ENCODE assay signal across 27 cellular contexts in the genomic region with DNA sequence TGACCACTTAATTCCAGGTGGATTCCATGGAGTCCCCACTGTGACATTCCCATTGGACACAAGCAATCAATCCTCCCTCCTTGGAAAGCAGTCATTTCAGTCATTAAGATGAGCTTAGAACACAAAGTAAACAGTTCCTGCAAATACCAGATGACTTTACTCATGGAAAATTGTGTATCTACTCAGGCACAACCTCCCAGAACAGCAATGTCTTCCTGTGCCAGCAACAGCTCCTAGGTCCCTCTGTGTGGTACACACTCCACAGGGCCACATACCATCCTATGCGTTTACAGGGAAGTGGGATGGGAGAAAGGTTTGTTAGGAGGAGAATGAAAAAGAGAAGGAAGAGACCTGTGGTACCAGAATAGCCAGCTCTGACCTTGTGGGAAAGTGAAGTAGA. TPM values are rescaled to one million over a fixed set of nuclear protein-coding genes. Genes with fewer than 3 reads are reported as not detected.
A peak's percentile ranks its signal among the peaks of the same experiment; 100 is the strongest.
DNase-seq lines count a peak whose midpoint lies in the region; ATAC-seq and TF ChIP-seq lines count a peak whose summit lies in the region.
"Had no signal": no experiment of that assay in that cellular context is flagged by ENCODE, and none has a peak within 500 bp of the region (broad histone marks: within the 10 kb centered on the region; RNA-seq: fewer than 3 reads in every experiment).

No MANE protein-coding gene starts in this region.

- H3K27ac Mint-ChIP-seq in H9 (peak overlapping the region in 2 of 3 experiments; percentile 30 to 32; a peak in 1 of 7 replicates), WTC11 (peak overlapping the region; percentile 30; the same call in 1 of the 2 replicates), progenitor cell of endocrine pancreas (peak overlapping the region; percentile 40)
- H3K27ac Mint-ChIP-seq: activated naive CD4-positive, alpha-beta T cell treated with anti-CD3 and anti-CD28 coated beads for 36 hours; T-helper 17 cell had no signal

- H3K56ac ChIP-seq in H9 (ENCODE audit: insufficient read length, low read depth, low read length) = no peak overlapping the region

- TF ChIP-seq POLR2A in ovary (IDR thresholded peaks at IDR 0.05) (no peak), gastroesophageal sphincter (IDR thresholded peaks at IDR 0.05) (no peak)

- H3K4me3 Mint-ChIP-seq in H9 (no peak overlapping the region), WTC11 (no peak overlapping the region), progenitor cell of endocrine pancreas (ENCODE audit: low read depth) (no peak overlapping the region)
- H3K4me3 Mint-ChIP-seq: activated naive CD4-positive, alpha-beta T cell treated with anti-CD3 and anti-CD28 coated beads for 36 hours; brain; T-helper 17 cell had no signal

- H3T11ph ChIP-seq in H9 (ENCODE audit: low read length) = no peak overlapping the region

- H3K36me3 Mint-ChIP-seq in H9 (ENCODE audit: insufficient read depth in 1 of 3, low read depth in 3 of 3) (peaks cover 51 to 85% (median 84%) of the 10 kb centered on the region in 3 experiments), WTC11 (peaks cover 76% of the 10 kb centered on the region), progenitor cell of endocrine pancreas (ENCODE audit: insufficient read depth) (peaks cover 32% of the 10 kb centered on the region)

- ATAC-seq in WTC11 (no peak), gastroesophageal sphincter (no peak)
- ATAC-seq: left ventricle myocardium superior, Panc1, psoas muscle, T-helper 17 cell had no signal

- H3K4me1 ChIP-seq in H9 (ENCODE audit: insufficient read depth, low read length) (no peaks in the 10 kb centered on the region), hepatocyte (ENCODE audit: insufficient read depth) (no peaks in the 10 kb centered on the region), ovary (ENCODE audit: insufficient read depth) (peaks cover 3% of the 10 kb centered on the region), gastroesophageal sphincter (peaks cover 0 to 24% (median 8%) of the 10 kb centered on the region in 3 donors)
- H3K4me1 ChIP-seq: transverse colon had no signal

- H2AFZ ChIP-seq in H9 (ENCODE audit: low read length) (no peak overlapping the region), hepatocyte (no peak overlapping the region)
- H2AFZ ChIP-seq: GM23248 had no signal

- no peak overlapping the region for H3K4me3 ChIP-seq in hepatocyte
- no peak overlapping the region for H3K4me3 ChIP-seq in ovary
- no peak overlapping the region for H3K4me3 ChIP-seq in gastroesophageal sphincter
- H3K4me3 ChIP-seq: GM23248, psoas muscle, sigmoid colon, transverse colon had no signal

- H2BK15ac ChIP-seq in H9 (ENCODE audit: low read depth, low read length) = no peak overlapping the region

- H4K5ac ChIP-seq in H9 (ENCODE audit: insufficient read length, low read depth, low read length) = no peak overlapping the region

- no CpG with 5 or more reads among the region's 1 CpG for WGBS in H9 (ENCODE audit: extremely low coverage, insufficient read length, low lambda C conversion rate)
- 100% methylated on average over 1 of the region's 1 CpG for WGBS in hepatocyte (ENCODE audit: low lambda C conversion rate, missing lambda C conversion rate)
- WGBS in ovary, 3 donors = 72 to 78% (median 74%) methylated on average over 1 of the region's 1 CpG
- no CpG with 5 or more reads among the region's 1 CpG for WGBS in gastroesophageal sphincter (ENCODE audit: low coverage in 1 of 2), 2 donors

- H3K23ac ChIP-seq in H9 (ENCODE audit: insufficient read length, low read depth, low read length) = no peak overlapping the region

- H3K27ac ChIP-seq in H9 (ENCODE audit: insufficient read length, low read depth, low read length) = no peak overlapping the region
- peak overlapping the region; percentile 31 for H3K27ac ChIP-seq in hepatocyte
- no peak overlapping the region for H3K27ac ChIP-seq in ovary
- no peak overlapping the region for H3K27ac ChIP-seq in gastroesophageal sphincter
- H3K27ac ChIP-seq: C4-2B, GM23248, psoas muscle, transverse colon had no signal

- no peak overlapping the region for H3K4me2 ChIP-seq in H9 (ENCODE audit: insufficient read depth, insufficient read length, low read length)
- no peak overlapping the region for H3K4me2 ChIP-seq in hepatocyte

- no peak overlapping the region for H3K14ac ChIP-seq in H9 (ENCODE audit: insufficient read depth, low read length)

- H3K36me3 ChIP-seq in hepatocyte (replicated peaks; ENCODE audit: insufficient read depth, low read depth) = no peaks in the 10 kb centered on the region
- no peaks in the 10 kb centered on the region for H3K36me3 ChIP-seq in ovary
- peaks cover 0 to 88% of the 10 kb centered on the region in 2 donors for H3K36me3 ChIP-seq in gastroesophageal sphincter

- H3K79me2 ChIP-seq in H9 (ENCODE audit: insufficient read depth, low read length) (no peaks in the 10 kb centered on the region), hepatocyte (no peaks in the 10 kb centered on the region)

- no peak overlapping the region for H2BK12ac ChIP-seq in H9 (ENCODE audit: insufficient read length, low read depth, low read length)

- POLR2A ChIA-PET in WTC11 (lab: Charles Lee) = no interaction called here

- no peak for TF ChIP-seq EP300 in ovary (IDR thresholded peaks at IDR 0.05)
- TF ChIP-seq EP300 in gastroesophageal sphincter (IDR thresholded peaks at IDR 0.05) = no peak

- no peak overlapping the region for H2BK120ac ChIP-seq in H9 (ENCODE audit: low read depth, low read length, poor library complexity, severe bottlenecking)

- H3K9ac ChIP-seq in H9 (ENCODE audit: extremely low read depth, insufficient read length, low read length) = no peak overlapping the region
- H3K9ac ChIP-seq: GM23248 had no signal

- DNase-seq in H9 (no peak), WTC11 (ENCODE audit: low spot score) (no peak), hepatocyte (ENCODE audit: low spot score) (no peak), progenitor cell of endocrine pancreas (ENCODE audit: low spot score, unreplicated experiment) (no peak), NCI-H1092 treated with DMSO at 0.1 percent for 48 hours (lab: John Stamatoyannopoulos, UW) (no peak), ovary (no peak)
- DNase-seq: activated CD4-positive, alpha-beta T cell treated with anti-CD3 and anti-CD28 coated beads, Interleukin-2, amount 50 U/mL, for 48 hours; activated CD4-positive, CD25-positive, alpha-beta regulatory T cell treated with anti-CD3 and anti-CD28 coated beads, Interleukin-2, amount 50 U/mL, for 72 hours; activated naive CD4-positive, alpha-beta T cell treated with anti-CD3 and anti-CD28 coated beads for 36 hours; amniotic stem cell; Calu3; GM23248; islet precursor cell; left ventricle myocardium superior; MM.1S; NCI-H2081; psoas muscle; SHP77; sigmoid colon; stimulated activated CD4-positive, alpha-beta T cell treated with anti-CD3 and anti-CD28 coated beads, Interleukin-12 subunit alpha, Interleukin-12 subunit beta, amount 100 ng/mL, for 4 hours; stimulated activated CD4-positive, alpha-beta T cell treated with anti-CD3 and anti-CD28 coated beads, Interleukin-2, amount 100 ng/mL, for 48 hours; T-helper 17 cell; transverse colon had no signal

- no peak overlapping the region for H3K4ac ChIP-seq in H9 (ENCODE audit: low read depth, low read length)

- H3K27me3 Mint-ChIP-seq in H9 (ENCODE audit: low read depth) (no peaks in the 10 kb centered on the region; the same call in 1 of the 2 replicates), WTC11 (ENCODE audit: low read depth) (no peaks in the 10 kb centered on the region), progenitor cell of endocrine pancreas (no peaks in the 10 kb centered on the region)
- H3K27me3 Mint-ChIP-seq: brain, T-helper 17 cell had no signal

- no peak for TF ChIP-seq CTCF in H9 (conservative IDR thresholded peaks at IDR 0.05)
- no peak for TF ChIP-seq CTCF in WTC11 (IDR thresholded peaks at IDR 0.05)
- TF ChIP-seq CTCF in hepatocyte (IDR thresholded peaks at IDR 0.05; ENCODE audit: poor library complexity) = no peak
- TF ChIP-seq CTCF in progenitor cell of endocrine pancreas (IDR thresholded peaks at IDR 0.05; ENCODE audit: unreplicated experiment) = no peak
- no peak for TF ChIP-seq CTCF in ovary (IDR thresholded peaks at IDR 0.05)
- no peak for TF ChIP-seq CTCF in gastroesophageal sphincter (IDR thresholded peaks at IDR 0.05)

- no peak overlapping the region for H4K8ac ChIP-seq in H9 (replicated peaks; ENCODE audit: insufficient read length, low read depth, low read length)

- no peak overlapping the region for H2BK5ac ChIP-seq in H9 (ENCODE audit: insufficient read length, low read length)

- no peaks in the 10 kb centered on the region for H3K9me2 ChIP-seq in hepatocyte (replicated peaks; ENCODE audit: insufficient read depth)

- H3K27me3 ChIP-seq in H9 (ENCODE audit: insufficient read depth, low read length) = no peaks in the 10 kb centered on the region
- no peaks in the 10 kb centered on the region for H3K27me3 ChIP-seq in hepatocyte
- H3K27me3 ChIP-seq in ovary = no peaks in the 10 kb centered on the region
- H3K27me3 ChIP-seq in gastroesophageal sphincter = no peaks in the 10 kb centered on the region
- H3K27me3 ChIP-seq: sigmoid colon, transverse colon had no signal

- no peak overlapping the region for H2AK5ac ChIP-seq in H9 (ENCODE audit: insufficient read length, low read length)

- peaks cover 5 to 6% of the 10 kb centered on the region in 2 experiments for H3K4me1 Mint-ChIP-seq in H9
- peaks cover 5% of the 10 kb centered on the region; the same call in 1 of the 2 replicates for H3K4me1 Mint-ChIP-seq in WTC11
- no peaks in the 10 kb centered on the region for H3K4me1 Mint-ChIP-seq in progenitor cell of endocrine pancreas (ENCODE audit: low read depth)

- no peaks in the 10 kb centered on the region for H3K9me3 ChIP-seq in H9 (ENCODE audit: control insufficient read depth, low read depth, low read length)
- H3K9me3 ChIP-seq in hepatocyte (ENCODE audit: low read depth) = no peaks in the 10 kb centered on the region
- H3K9me3 ChIP-seq in ovary = no peaks in the 10 kb centered on the region
- H3K9me3 ChIP-seq in gastroesophageal sphincter = no peaks in the 10 kb centered on the region
- H3K9me3 ChIP-seq: psoas muscle, sigmoid colon, transverse colon had no signal

- intact Hi-C loops in ovary (cut with DNase I) = no loop called here

- no peaks in the 10 kb centered on the region for H3K79me1 ChIP-seq in H9 (ENCODE audit: insufficient read depth, low read depth, low read length, poor library complexity, severe bottlenecking)

- H3K23me2 ChIP-seq in H9 (ENCODE audit: insufficient read length, low read depth, low read length, poor library complexity, severe bottlenecking) = no peaks in the 10 kb centered on the region

- no peak overlapping the region for H3K18ac ChIP-seq in H9 (ENCODE audit: insufficient read length, low read depth, low read length)

- no peak overlapping the region for H2BK20ac ChIP-seq in H9 (ENCODE audit: low read depth, low read length, poor library complexity, severe bottlenecking)

- H4K20me1 ChIP-seq in H9 (ENCODE audit: control insufficient read depth, insufficient read depth, insufficient read length) = no peaks in the 10 kb centered on the region
- no peaks in the 10 kb centered on the region for H4K20me1 ChIP-seq in hepatocyte (ENCODE audit: insufficient read depth, poor library complexity, severe bottlenecking)

- H4K91ac ChIP-seq in H9 (ENCODE audit: insufficient read length, low read depth, low read length) = no peak overlapping the region

- CTCF ChIA-PET in WTC11 (lab: Charles Lee) = interaction anchor here (1.6 to 2.5 kb wide), 2 partner anchors 60 to 70 kb away, joined by 6 read pairs; no protein-coding TSS in a partner anchor

- H3K9me3 Mint-ChIP-seq in H9 (no peaks in the 10 kb centered on the region; a peak in 1 of 5 replicates), WTC11 (peaks cover 1% of the 10 kb centered on the region; the same call in 1 of the 2 replicates), progenitor cell of endocrine pancreas (ENCODE audit: low read depth) (no peaks in the 10 kb centered on the region)
- H3K9me3 Mint-ChIP-seq: activated naive CD4-positive, alpha-beta T cell treated with anti-CD3 and anti-CD28 coated beads for 36 hours; brain had no signal

RNA-seq across cellular contexts. Expression of a gene that starts 53.7 kb away (rescaled TPM):
- total RNA-seq in H9 (2021) (39.3 and 39.4 TPM in 2 replicates), WTC11 (2021) (34.9 to 42.7 TPM (median 37.2 TPM) in 3 replicates), hepatocyte (14.7 and 19.7 TPM in 2 replicates), progenitor cell of endocrine pancreas (30.6 and 30.9 TPM in 2 replicates), ovary (10 to 100 TPM; 33.1 to 39.0 (median 36.1) TPM), gastroesophageal sphincter (10 to 100 TPM; 44.2 to 98.9 (median 68.5) TPM)
- polyA plus RNA-seq in hepatocyte (7.1 and 11.0 TPM in 2 replicates), ovary (10 to 100 TPM; 14.9 to 26.2 TPM)
